ENCODE assay signal across 13 cellular contexts in the genomic region with DNA sequence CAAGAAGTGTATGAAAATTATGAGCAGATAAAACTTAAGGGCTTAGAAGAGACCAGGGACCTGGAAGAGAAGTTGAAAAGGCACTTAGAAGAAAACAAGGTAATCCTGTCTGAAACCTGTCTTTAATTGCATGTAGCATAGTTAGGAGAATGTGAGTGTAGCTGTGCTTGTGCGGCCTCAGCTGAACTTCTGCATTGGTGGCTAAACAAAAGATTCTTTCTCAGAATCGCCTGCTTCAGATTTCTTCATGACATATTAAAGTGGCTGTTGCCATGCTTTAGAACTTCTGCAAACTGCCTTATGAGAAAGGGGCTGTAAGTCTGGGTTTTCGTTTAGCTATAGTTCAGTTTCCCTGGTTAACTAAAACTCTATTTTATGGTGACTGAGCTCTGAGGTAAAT.
DNase-seq lines count a peak whose midpoint lies in the region; ATAC-seq and TF ChIP-seq lines count a peak whose summit lies in the region.
"Had no signal": no experiment of that assay in that cellular context is flagged by ENCODE, and none has a peak within 500 bp of the region (broad histone marks: within the 10 kb centered on the region; RNA-seq: fewer than 3 reads in every experiment).

No MANE protein-coding gene starts in this region.

- no peaks in the 10 kb centered on the region for H3K27me3 Mint-ChIP-seq in activated naive CD4-positive, alpha-beta T cell treated with anti-CD3 and anti-CD28 coated beads, Interleukin-2, amount 50 U/mL, for 24 hours
- no peaks in the 10 kb centered on the region for H3K27me3 Mint-ChIP-seq in central memory CD8-positive, alpha-beta T cell
- no peaks in the 10 kb centered on the region for H3K27me3 Mint-ChIP-seq in osteocyte (ENCODE audit: unreplicated experiment)

- DNase-seq in activated naive CD4-positive, alpha-beta T cell treated with anti-CD3 and anti-CD28 coated beads, Interleukin-2, amount 50 U/mL, for 16 hours = no peak
- DNase-seq in central memory CD8-positive, alpha-beta T cell (ENCODE audit: low spot score in 2 of 2) = no peak
- DNase-seq in osteocyte (ENCODE audit: extremely low spot score, unreplicated experiment) = no peak
- no peak for DNase-seq in SW 1271 (lab: John Stamatoyannopoulos, UW)
- DNase-seq in coronary artery (ENCODE audit: low spot score) = no peak
- DNase-seq: Caco-2; CD8-positive, alpha-beta T cell had no signal

- no peaks in the 10 kb centered on the region for H3K9me3 Mint-ChIP-seq in activated naive CD4-positive, alpha-beta T cell treated with anti-CD3 and anti-CD28 coated beads, Interleukin-2, amount 50 U/mL, for 24 hours
- H3K9me3 Mint-ChIP-seq in central memory CD8-positive, alpha-beta T cell = no peaks in the 10 kb centered on the region
- H3K9me3 Mint-ChIP-seq in osteocyte (ENCODE audit: unreplicated experiment) = no peaks in the 10 kb centered on the region
- H3K9me3 Mint-ChIP-seq: CD14-positive monocyte; CD8-positive, alpha-beta T cell had no signal

- H3K4me1 Mint-ChIP-seq in activated naive CD4-positive, alpha-beta T cell treated with anti-CD3 and anti-CD28 coated beads, Interleukin-2, amount 50 U/mL, for 24 hours = no peaks in the 10 kb centered on the region
- H3K4me1 Mint-ChIP-seq in central memory CD8-positive, alpha-beta T cell = no peaks in the 10 kb centered on the region
- peaks cover 14% of the 10 kb centered on the region for H3K4me1 Mint-ChIP-seq in osteocyte (ENCODE audit: unreplicated experiment)
- H3K4me1 Mint-ChIP-seq: CD14-positive monocyte had no signal

- no peak for ATAC-seq in central memory CD8-positive, alpha-beta T cell (replicated peaks; ENCODE audit: extremely low read depth, poor library complexity, severe bottlenecking)
- ATAC-seq in HG03196 (IDR thresholded peaks at IDR 0.05; ENCODE audit: unreplicated experiment) (no peak), HG02610 (IDR thresholded peaks at IDR 0.05; ENCODE audit: unreplicated experiment) (no peak)
- ATAC-seq: CD8-positive, alpha-beta T cell; HCT116 had no signal

- TF ChIP-seq CTCF in osteocyte (IDR thresholded peaks at IDR 0.05) (no peak), coronary artery (IDR thresholded peaks at IDR 0.05) (no peak)

- no peak overlapping the region for H3K4me3 ChIP-seq in coronary artery

- peaks cover 18% of the 10 kb centered on the region for H3K36me3 Mint-ChIP-seq in activated naive CD4-positive, alpha-beta T cell treated with anti-CD3 and anti-CD28 coated beads, Interleukin-2, amount 50 U/mL, for 24 hours
- peaks cover 44% of the 10 kb centered on the region for H3K36me3 Mint-ChIP-seq in central memory CD8-positive, alpha-beta T cell (ENCODE audit: insufficient read depth)
- H3K36me3 Mint-ChIP-seq in osteocyte (ENCODE audit: unreplicated experiment) = peaks cover 50% of the 10 kb centered on the region

- no peak overlapping the region for H3K27ac ChIP-seq in coronary artery
- H3K27ac ChIP-seq: 22Rv1 had no signal

- no peak overlapping the region for H3K4me3 Mint-ChIP-seq in activated naive CD4-positive, alpha-beta T cell treated with anti-CD3 and anti-CD28 coated beads, Interleukin-2, amount 50 U/mL, for 24 hours
- H3K4me3 Mint-ChIP-seq in central memory CD8-positive, alpha-beta T cell = no peak overlapping the region
- no peak overlapping the region for H3K4me3 Mint-ChIP-seq in osteocyte (ENCODE audit: unreplicated experiment)
- H3K4me3 Mint-ChIP-seq: CD14-positive monocyte; CD8-positive, alpha-beta T cell had no signal

- peak overlapping the region; percentile 70 for H3K27ac Mint-ChIP-seq in activated naive CD4-positive, alpha-beta T cell treated with anti-CD3 and anti-CD28 coated beads, Interleukin-2, amount 50 U/mL, for 24 hours
- peak overlapping the region; percentile 35 for H3K27ac Mint-ChIP-seq in central memory CD8-positive, alpha-beta T cell (ENCODE audit: low read depth)
- peak overlapping the region; percentile 32 for H3K27ac Mint-ChIP-seq in osteocyte (ENCODE audit: unreplicated experiment)
- H3K27ac Mint-ChIP-seq: CD14-positive monocyte; CD8-positive, alpha-beta T cell had no signal
